In the genomic region with DNA sequence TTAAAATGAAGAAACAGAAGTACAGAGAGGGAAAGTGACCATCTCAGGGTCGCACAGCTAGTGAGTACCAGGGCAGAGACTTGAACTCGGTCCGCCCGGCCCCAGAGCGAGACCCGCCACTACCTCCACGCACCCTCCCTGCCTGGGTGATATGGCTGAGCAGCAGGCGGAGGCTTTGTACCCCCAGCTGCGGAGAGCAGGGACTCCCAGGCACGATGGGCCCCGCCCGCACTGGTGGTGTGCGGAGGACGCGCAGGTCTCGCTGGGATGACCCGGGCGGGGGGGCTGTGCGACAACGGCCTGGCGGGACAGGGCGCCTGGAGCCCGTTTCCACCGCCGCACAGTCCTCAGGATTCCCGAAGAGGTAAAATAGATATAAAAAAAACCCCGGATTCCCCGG, we compare ENCODE assay signal across 29 cellular contexts.
A peak's percentile ranks its signal among the peaks of the same experiment; 100 is the strongest.
DNase-seq lines count a peak whose midpoint lies in the region; ATAC-seq and TF ChIP-seq lines count a peak whose summit lies in the region.
"Had no signal": no experiment of that assay in that cellular context is flagged by ENCODE, and none has a peak within 500 bp of the region (broad histone marks: within the 10 kb centered on the region; RNA-seq: fewer than 3 reads in every experiment).

No MANE protein-coding gene starts in this region.

- H3K23ac ChIP-seq in mesenchymal stem cell (ENCODE audit: low read length in 2 of 2), result no peak overlapping the region

- H3K9me3 ChIP-seq in RWPE2 (ENCODE audit: severe bottlenecking) (no peaks in the 10 kb centered on the region), mesenchymal stem cell (ENCODE audit: control insufficient read depth, low read length) (peaks cover 7% of the 10 kb centered on the region), testis (no peaks in the 10 kb centered on the region), GM23248 (ENCODE audit: low read depth) (no peaks in the 10 kb centered on the region)
- H3K9me3 ChIP-seq: Caco-2 had no signal

- H3K9ac ChIP-seq in mesenchymal stem cell (ENCODE audit: low read length), result no peak overlapping the region
- H3K9ac ChIP-seq in GM23248, result no peak overlapping the region
- H3K9ac ChIP-seq: SK-N-SH had no signal

- DNase-seq in cardiac septum (ENCODE audit: low spot score) (peak; percentile 38), Right ventricle myocardium inferior (ENCODE audit: missing footprints) (no peak), RWPE2 (ENCODE audit: low spot score) (peak; percentile 70), mesenchymal stem cell (no peak), testis (no peak), GM23248 (no peak)
- no peak for DNase-seq in stimulated activated naive CD8-positive, alpha-beta T cell treated with anti-CD3 and anti-CD28 coated beads, Interleukin-15, Interleukin-2, amounts not matched to agents 100 U/mL and 50 U/mL, for 24 hours
- DNase-seq: Caco-2; CD8-positive, alpha-beta T cell; DMS 273 treated with DMSO at 0.1 percent for 48 hours; DMS79; EL; GF-D8; HFFc6; Karpas-422; NCI-H1092 treated with DMSO at 0.1 percent for 48 hours; NCI-H1436; NCI-H187; NCI-H2081 treated with DMSO at 0.1 percent for 48 hours; NCI-H2171; NCI-H226; NCI-H510A; NCI-H69; SIG-M5; SK-N-SH had no signal

- H3K4me1 ChIP-seq in RWPE2 (ENCODE audit: insufficient read depth, poor library complexity, severe bottlenecking) (peaks cover 10% of the 10 kb centered on the region), mesenchymal stem cell (ENCODE audit: control insufficient read depth, insufficient read depth, low read depth, low read length) (peaks cover 5% of the 10 kb centered on the region), testis (no peaks in the 10 kb centered on the region), GM23248 (ENCODE audit: insufficient read depth) (peaks cover 7% of the 10 kb centered on the region)
- H3K4me1 ChIP-seq: Caco-2 had no signal

- H3K27ac ChIP-seq in RWPE2 (ENCODE audit: poor library complexity, severe bottlenecking) (no peak overlapping the region), mesenchymal stem cell (ENCODE audit: low read length, poor library complexity, severe bottlenecking) (no peak overlapping the region), testis (no peak overlapping the region), GM23248 (no peak overlapping the region)
- H3K27ac ChIP-seq: 22Rv1, C4-2B, HL-60 had no signal

- H3K14ac ChIP-seq in mesenchymal stem cell (ENCODE audit: low read length in 2 of 2), result no peak overlapping the region

- no peak for TF ChIP-seq POLR2A in testis (IDR thresholded peaks at IDR 0.05)

- H3K18ac ChIP-seq in mesenchymal stem cell (ENCODE audit: low read depth in 1 of 2, low read length in 2 of 2), result no peak overlapping the region

- H2BK12ac ChIP-seq in mesenchymal stem cell (ENCODE audit: low read length in 2 of 2), result peak overlapping the region in 1 of 2 experiments; percentile 85

- H3K79me1 ChIP-seq in mesenchymal stem cell (replicated peaks; ENCODE audit: low read length, poor library complexity, severe bottlenecking), result peaks cover 3% of the 10 kb centered on the region

- intact Hi-C loops in cardiac septum (cut with DNase I), result no loop called here
- intact Hi-C loops in Right ventricle myocardium inferior (cut with DNase I), result loop anchor here (5.0 kb wide), 1 partner anchor 52 kb away; no protein-coding TSS in a partner anchor
- intact Hi-C loops in testis (cut with DNase I; ENCODE audit: low total_unique reads), result no loop called here

- no peaks in the 10 kb centered on the region for H3F3A ChIP-seq in GM23248 (ENCODE audit: insufficient read depth)

- H2BK5ac ChIP-seq in mesenchymal stem cell (ENCODE audit: low read depth, low read length, poor library complexity, severe bottlenecking), result no peak overlapping the region

- H3K4ac ChIP-seq in mesenchymal stem cell (ENCODE audit: low read depth in 1 of 2, low read length in 2 of 2), result peak overlapping the region in 1 of 2 experiments; percentile 49

- H4K8ac ChIP-seq in mesenchymal stem cell (ENCODE audit: low read length), result no peak overlapping the region

- no peak overlapping the region for H2BK120ac ChIP-seq in mesenchymal stem cell (ENCODE audit: low read depth, low read length)

- H3K27me3 ChIP-seq in RWPE2 (ENCODE audit: insufficient read depth, poor library complexity, severe bottlenecking) (no peaks in the 10 kb centered on the region), mesenchymal stem cell (ENCODE audit: control insufficient read depth in 1 of 2, insufficient read depth in 1 of 2, low read length in 2 of 2) (no peaks in the 10 kb centered on the region), testis (no peaks in the 10 kb centered on the region), GM23248 (replicated peaks; ENCODE audit: insufficient read depth) (no peaks in the 10 kb centered on the region)

- in situ Hi-C loops in GM23248 (cut with MboI), result no loop called here

- H3K36me3 ChIP-seq in RWPE2 (ENCODE audit: low read depth) (no peaks in the 10 kb centered on the region), mesenchymal stem cell (ENCODE audit: control insufficient read depth in 1 of 2, insufficient read depth in 2 of 2, low read depth in 1 of 2, low read length in 2 of 2) (no peaks in the 10 kb centered on the region), testis (ENCODE audit: low read depth, missing control alignments) (no peaks in the 10 kb centered on the region), GM23248 (ENCODE audit: low read depth) (no peaks in the 10 kb centered on the region)

- WGBS in mesenchymal stem cell, result 97% methylated on average over 28 of the region's 28 CpGs
- WGBS in testis, 2 donors, result 57 to 73% methylated on average over 10 to 26 of the region's 28 CpGs
- 95 to 98% methylated on average over 12 to 28 of the region's 28 CpGs for WGBS in GM23248 (ENCODE audit: low coverage in 1 of 2, low lambda C conversion rate in 2 of 2, missing lambda C conversion rate in 2 of 2), 2 experiments

- H3K4me3 ChIP-seq in RWPE2 (ENCODE audit: severe bottlenecking), result no peak overlapping the region
- no peak overlapping the region for H3K4me3 ChIP-seq in mesenchymal stem cell (ENCODE audit: insufficient read depth in 1 of 2, low read depth in 1 of 2, low read length in 2 of 2)
- H3K4me3 ChIP-seq in testis, result peak overlapping the region; percentile 13 to 52
- no peak overlapping the region for H3K4me3 ChIP-seq in GM23248

- H2BK15ac ChIP-seq in mesenchymal stem cell (ENCODE audit: low read depth, poor library complexity, severe bottlenecking), result no peak overlapping the region

- H2AK5ac ChIP-seq in mesenchymal stem cell (ENCODE audit: low read length, severe bottlenecking), result no peak overlapping the region

- H2AFZ ChIP-seq in mesenchymal stem cell (ENCODE audit: low read depth, low read length) (no peak overlapping the region), GM23248 (no peak overlapping the region)

- H3K79me2 ChIP-seq in GM23248 (ENCODE audit: insufficient read depth), result no peaks in the 10 kb centered on the region

- no peak for ATAC-seq in Right ventricle myocardium inferior
- no peak for ATAC-seq in RWPE2 (ENCODE audit: low read depth)
- ATAC-seq in stimulated activated naive CD8-positive, alpha-beta T cell treated with anti-CD3 and anti-CD28 coated beads, Interleukin-15, Interleukin-2, amounts not matched to agents 100 U/mL and 50 U/mL, for 24 hours, result no peak
- no peak for ATAC-seq in HG02870 (IDR thresholded peaks at IDR 0.05; ENCODE audit: unreplicated experiment)
- ATAC-seq: CD8-positive, alpha-beta T cell had no signal

- H4K91ac ChIP-seq in mesenchymal stem cell (ENCODE audit: low read length), result peak overlapping the region; percentile 4

- H3K9me2 ChIP-seq in GM23248 (ENCODE audit: insufficient read depth), result no peaks in the 10 kb centered on the region
- H3K9me2 ChIP-seq: SK-N-SH had no signal

- no peak for TF ChIP-seq CTCF in RWPE2 (IDR thresholded peaks at IDR 0.05; ENCODE audit: poor library complexity, severe bottlenecking)
- no peak for TF ChIP-seq CTCF in testis (IDR thresholded peaks at IDR 0.05)

- H4K20me1 ChIP-seq in GM23248 (ENCODE audit: insufficient read depth), result no peaks in the 10 kb centered on the region

- H3K4me2 ChIP-seq in mesenchymal stem cell (ENCODE audit: low read length, poor library complexity, severe bottlenecking) (no peak overlapping the region), GM23248 (ENCODE audit: unreplicated experiment) (no peak overlapping the region)
- H3K4me2 ChIP-seq: SK-N-SH had no signal

Comparison
In these comparisons a context has a peak if more than half of its experiments do, and no peak if none do; other contexts are left out.
1. DNase-seq: peak in cardiac septum (single experiment) and RWPE2 (single experiment); none in Right ventricle myocardium inferior (single experiment), mesenchymal stem cell (single experiment), testis (single experiment), GM23248 (single experiment) and stimulated activated naive CD8-positive, alpha-beta T cell treated with anti-CD3 and anti-CD28 coated beads, Interleukin-15, Interleukin-2, amounts not matched to agents 100 U/mL and 50 U/mL, for 24 hours (single experiment).
2. H3K4me3 ChIP-seq: peak in testis (2 of 2); none in RWPE2 (single experiment), mesenchymal stem cell (0 of 2) and GM23248 (single experiment).